12 cellular contexts compared by ENCODE assay signal in the genomic region with DNA sequence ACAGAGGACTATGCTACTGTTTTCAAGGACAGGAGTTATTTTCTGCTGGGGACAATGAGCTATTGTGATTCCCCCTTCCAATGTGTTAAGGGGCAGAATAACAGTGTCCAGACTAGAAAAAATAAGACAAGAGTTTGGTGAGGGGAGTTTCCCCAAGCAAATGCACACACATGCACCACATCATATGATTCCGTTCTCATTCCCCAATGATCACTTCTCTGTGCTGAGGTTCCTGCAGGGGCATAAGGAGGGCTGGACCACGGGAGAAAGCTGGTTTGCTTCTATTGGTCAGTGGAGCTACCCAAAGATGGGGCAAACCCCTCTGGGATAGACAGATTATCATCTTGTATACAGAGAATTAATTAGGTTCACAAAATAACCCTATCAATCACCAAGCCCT.
DNase-seq lines count a peak whose midpoint lies in the region; ATAC-seq and TF ChIP-seq lines count a peak whose summit lies in the region.
"Had no signal": no experiment of that assay in that cellular context is flagged by ENCODE, and none has a peak within 500 bp of the region (broad histone marks: within the 10 kb centered on the region; RNA-seq: fewer than 3 reads in every experiment).

No MANE protein-coding gene starts in this region.

- TF ChIP-seq POLR2A in testis (IDR thresholded peaks at IDR 0.05), result no peak

- H3K4me3 ChIP-seq in duodenal mucosa (ENCODE audit: low read depth in 1 of 2, low read length in 2 of 2), result no peak overlapping the region
- H3K4me3 ChIP-seq in testis, result no peak overlapping the region
- H3K4me3 ChIP-seq: A549, SJCRH30 had no signal

- no peaks in the 10 kb centered on the region for H3K27me3 Mint-ChIP-seq in activated T-cell treated with anti-CD3 and anti-CD28 coated beads, Interleukin-2, amount 50 U/mL, for 72 hours (ENCODE audit: low read depth)
- no peaks in the 10 kb centered on the region for H3K27me3 Mint-ChIP-seq in activated T-cell treated with anti-CD3 and anti-CD28 coated beads, Interleukin-2, amount 50 U/mL, for 4 hours (ENCODE audit: low read depth)
- H3K27me3 Mint-ChIP-seq in nephron progenitor cell (ENCODE audit: low read depth, poor library complexity), result no peaks in the 10 kb centered on the region

- H3K9me3 ChIP-seq in duodenal mucosa (ENCODE audit: control insufficient read depth in 1 of 2, low read length in 2 of 2) (no peaks in the 10 kb centered on the region), testis (no peaks in the 10 kb centered on the region)
- H3K9me3 ChIP-seq: A549, SJCRH30 had no signal

- DNase-seq in activated T-cell treated with anti-CD3 and anti-CD28 coated beads, Interleukin-2, amount 50 U/mL, for 72 hours, result no peak
- no peak for DNase-seq in activated T-cell treated with anti-CD3 and anti-CD28 coated beads, Interleukin-2, amount 50 U/mL, for 4 hours
- DNase-seq in nephron progenitor cell (no peak), testis (no peak), NCI-H1694 (lab: John Stamatoyannopoulos, UW) (no peak), NCI-H187 treated with DMSO at 0.1 percent for 48 hours (lab: John Stamatoyannopoulos, UW) (no peak), DMS53 treated with DMSO at 0.1 percent for 48 hours (lab: John Stamatoyannopoulos, UW; ENCODE audit: unreplicated experiment) (no peak)
- DNase-seq: NCI-H2029 treated with DMSO at 0.1 percent for 48 hours, NCI-H774, SJCRH30 had no signal

- H3K4me1 Mint-ChIP-seq in activated T-cell treated with anti-CD3 and anti-CD28 coated beads, Interleukin-2, amount 50 U/mL, for 72 hours (ENCODE audit: low read depth), result peaks cover 75% of the 10 kb centered on the region
- H3K4me1 Mint-ChIP-seq in activated T-cell treated with anti-CD3 and anti-CD28 coated beads, Interleukin-2, amount 50 U/mL, for 4 hours (ENCODE audit: low read depth), result peaks cover 36% of the 10 kb centered on the region
- H3K4me1 Mint-ChIP-seq in nephron progenitor cell, result peaks cover 55% of the 10 kb centered on the region

- peak overlapping the region; percentile 31 for H3K27ac Mint-ChIP-seq in activated T-cell treated with anti-CD3 and anti-CD28 coated beads, Interleukin-2, amount 50 U/mL, for 72 hours
- H3K27ac Mint-ChIP-seq in nephron progenitor cell, result peak overlapping the region; percentile 78

- no peak overlapping the region for H3K9ac ChIP-seq in duodenal mucosa (ENCODE audit: low read depth in 1 of 2, low read length in 2 of 2)

- H3K27me3 ChIP-seq in duodenal mucosa (ENCODE audit: control insufficient read depth in 1 of 2, insufficient read depth in 2 of 2, low read length in 2 of 2), result no peaks in the 10 kb centered on the region
- H3K27me3 ChIP-seq in testis, result no peaks in the 10 kb centered on the region
- H3K27me3 ChIP-seq: SJCRH30 had no signal

- no peaks in the 10 kb centered on the region for H3K9me3 Mint-ChIP-seq in activated T-cell treated with anti-CD3 and anti-CD28 coated beads, Interleukin-2, amount 50 U/mL, for 72 hours
- H3K9me3 Mint-ChIP-seq in activated T-cell treated with anti-CD3 and anti-CD28 coated beads, Interleukin-2, amount 50 U/mL, for 4 hours, result no peaks in the 10 kb centered on the region
- H3K9me3 Mint-ChIP-seq in nephron progenitor cell, result no peaks in the 10 kb centered on the region

- no peak overlapping the region for H3K4me3 Mint-ChIP-seq in activated T-cell treated with anti-CD3 and anti-CD28 coated beads, Interleukin-2, amount 50 U/mL, for 72 hours
- no peak overlapping the region for H3K4me3 Mint-ChIP-seq in activated T-cell treated with anti-CD3 and anti-CD28 coated beads, Interleukin-2, amount 50 U/mL, for 4 hours
- no peak overlapping the region for H3K4me3 Mint-ChIP-seq in nephron progenitor cell

- H3K4me1 ChIP-seq in duodenal mucosa (ENCODE audit: control insufficient read depth in 1 of 2, insufficient read depth in 2 of 2, low read length in 2 of 2), result peaks cover 21 to 28% of the 10 kb centered on the region in 2 donors
- peaks cover 94% of the 10 kb centered on the region for H3K4me1 ChIP-seq in testis

- H3K36me3 ChIP-seq in duodenal mucosa (ENCODE audit: control insufficient read depth in 1 of 2, insufficient read depth in 2 of 2, low read length in 2 of 2) (peaks cover 7 to 27% of the 10 kb centered on the region in 2 donors), testis (ENCODE audit: low read depth, missing control alignments) (no peaks in the 10 kb centered on the region)

- no peak for ATAC-seq in activated T-cell treated with anti-CD3 and anti-CD28 coated beads, Interleukin-2, amount 50 U/mL, for 72 hours (replicated peaks in 1 of 2)
- ATAC-seq in activated T-cell treated with anti-CD3 and anti-CD28 coated beads, Interleukin-2, amount 50 U/mL, for 4 hours, result no peak
- ATAC-seq: A549 had no signal

- no peak for TF ChIP-seq CTCF in nephron progenitor cell (IDR thresholded peaks at IDR 0.05)
- no peak for TF ChIP-seq CTCF in testis (IDR thresholded peaks at IDR 0.05)

- WGBS in testis, 2 donors, result 42 to 78% methylated on average over 2 of the region's 2 CpGs

- peak overlapping the region; percentile 6 for H3K27ac ChIP-seq in duodenal mucosa (ENCODE audit: low read depth, low read length)
- peak overlapping the region; percentile 57 to 75 for H3K27ac ChIP-seq in testis
- H3K27ac ChIP-seq: A549, SJCRH30 had no signal

- intact Hi-C loops in testis (cut with DNase I; ENCODE audit: low total_unique reads), result no loop called here

- H3K36me3 Mint-ChIP-seq in activated T-cell treated with anti-CD3 and anti-CD28 coated beads, Interleukin-2, amount 50 U/mL, for 72 hours (ENCODE audit: insufficient read depth in 2 of 2), result peaks cover 0 to 4% of the 10 kb centered on the region in 2 donors
- peaks cover 10% of the 10 kb centered on the region for H3K36me3 Mint-ChIP-seq in activated T-cell treated with anti-CD3 and anti-CD28 coated beads, Interleukin-2, amount 50 U/mL, for 4 hours (ENCODE audit: insufficient read depth)
- peaks cover 55% of the 10 kb centered on the region for H3K36me3 Mint-ChIP-seq in nephron progenitor cell (ENCODE audit: low read depth)
